Comparison of ENCODE assay signal across 1 cellular context in genomic region chr13:110407021-110407420, GRCh38.
TF ChIP-seq lines count a peak whose summit lies in the region.

No MANE protein-coding gene starts in this region.

TF ChIP-seq in IMR-90, 13 proteins besides CTCF, POLR2A, EP300 and RAD21 (continued from another document):
- TF ChIP-seq, protein P1, sequence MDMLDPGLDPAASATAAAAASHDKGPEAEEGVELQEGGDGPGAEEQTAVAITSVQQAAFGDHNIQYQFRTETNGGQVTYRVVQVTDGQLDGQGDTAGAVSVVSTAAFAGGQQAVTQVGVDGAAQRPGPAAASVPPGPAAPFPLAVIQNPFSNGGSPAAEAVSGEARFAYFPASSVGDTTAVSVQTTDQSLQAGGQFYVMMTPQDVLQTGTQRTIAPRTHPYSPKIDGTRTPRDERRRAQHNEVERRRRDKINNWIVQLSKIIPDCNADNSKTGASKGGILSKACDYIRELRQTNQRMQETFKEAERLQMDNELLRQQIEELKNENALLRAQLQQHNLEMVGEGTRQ (IDR thresholded peaks at IDR 0.05; ENCODE audit: low read depth, low read length) = no peak
- TF ChIP-seq MAFK (IDR thresholded peaks at IDR 0.05; ENCODE audit: low read depth, low read length) (no peak), MAZ (IDR thresholded peaks at IDR 0.05; ENCODE audit: borderline replicate concordance, low read depth, low read length) (no peak), BHLHE40 (IDR thresholded peaks at IDR 0.05; ENCODE audit: low read depth, low read length) (no peak)
- TF ChIP-seq, protein P2, sequence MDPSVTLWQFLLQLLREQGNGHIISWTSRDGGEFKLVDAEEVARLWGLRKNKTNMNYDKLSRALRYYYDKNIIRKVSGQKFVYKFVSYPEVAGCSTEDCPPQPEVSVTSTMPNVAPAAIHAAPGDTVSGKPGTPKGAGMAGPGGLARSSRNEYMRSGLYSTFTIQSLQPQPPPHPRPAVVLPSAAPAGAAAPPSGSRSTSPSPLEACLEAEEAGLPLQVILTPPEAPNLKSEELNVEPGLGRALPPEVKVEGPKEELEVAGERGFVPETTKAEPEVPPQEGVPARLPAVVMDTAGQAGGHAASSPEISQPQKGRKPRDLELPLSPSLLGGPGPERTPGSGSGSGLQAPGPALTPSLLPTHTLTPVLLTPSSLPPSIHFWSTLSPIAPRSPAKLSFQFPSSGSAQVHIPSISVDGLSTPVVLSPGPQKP (IDR thresholded peaks at IDR 0.05; ENCODE audit: borderline replicate concordance, low read depth, low read length) = no peak
